Comparison of ENCODE assay signal across 19 cellular contexts in the genomic region with DNA sequence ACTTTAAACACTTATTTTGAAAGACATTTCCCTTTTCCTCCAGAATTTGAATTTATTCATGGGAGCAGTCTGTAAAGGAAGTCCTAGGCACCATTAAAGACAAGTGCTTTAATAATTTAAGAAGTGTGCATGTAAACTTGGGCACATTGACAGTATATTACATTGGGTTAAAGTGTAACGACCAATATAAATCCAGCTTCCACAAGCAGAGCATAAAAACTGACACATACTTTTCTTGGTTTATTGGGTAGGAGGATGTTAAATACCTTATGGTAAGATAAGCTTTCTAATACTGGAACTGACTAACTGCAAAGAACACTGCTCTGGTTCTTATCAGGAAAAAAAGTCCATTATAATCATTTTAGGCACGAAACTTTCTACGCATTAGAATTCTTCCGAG. TPM values are rescaled to one million over a fixed set of nuclear protein-coding genes. Genes with fewer than 3 reads are reported as not detected.
DNase-seq lines count a peak whose midpoint lies in the region; ATAC-seq and TF ChIP-seq lines count a peak whose summit lies in the region.
"Had no signal": no experiment of that assay in that cellular context is flagged by ENCODE, and none has a peak within 500 bp of the region (broad histone marks: within the 10 kb centered on the region; RNA-seq: fewer than 3 reads in every experiment).

No MANE protein-coding gene starts in this region.

- no peak for TF ChIP-seq EP300 in suprapubic skin (IDR thresholded peaks at IDR 0.05)

- H3K36me3 Mint-ChIP-seq in endothelial cell (ENCODE audit: low read depth, unreplicated experiment): no peaks in the 10 kb centered on the region
- H3K36me3 Mint-ChIP-seq: activated naive CD4-positive, alpha-beta T cell treated with anti-CD3 and anti-CD28 coated beads, Interleukin-2, amount 50 U/mL, for 24 hours; naive B cell; stimulated activated memory B cell treated with anti-CD40 and anti-IgM and Interleukin-4, amounts not matched to agents 10 μg/mL and 1 μg/mL and 100 μg/mL, for 72 hours had no signal

- no peak overlapping the region for H3K9ac ChIP-seq in PC-3 (ENCODE audit: low read length)
- H3K9ac ChIP-seq: SK-N-SH had no signal

- TF ChIP-seq CTCF in PC-3 (conservative IDR thresholded peaks at IDR 0.05; ENCODE audit: low read depth, low read length): no peak
- TF ChIP-seq CTCF in endothelial cell (IDR thresholded peaks at IDR 0.05; ENCODE audit: unreplicated experiment): no peak
- no peak for TF ChIP-seq CTCF in suprapubic skin (IDR thresholded peaks at IDR 0.05)

- H3K4me3 ChIP-seq in PC-3 (ENCODE audit: low read length) (no peak overlapping the region), muscle layer of duodenum (ENCODE audit: low read depth in 1 of 2, low read length in 2 of 2) (peak overlapping the region in 1 of 2 donors; percentile 62), suprapubic skin (peak overlapping the region; percentile 65)

- peaks cover 38% of the 10 kb centered on the region for H3K27me3 ChIP-seq in PC-3 (ENCODE audit: low read length)
- H3K27me3 ChIP-seq in muscle layer of duodenum (ENCODE audit: low read depth, low read length): no peaks in the 10 kb centered on the region
- H3K27me3 ChIP-seq in suprapubic skin: peaks cover 3% of the 10 kb centered on the region

- no peak for TF ChIP-seq POLR2A in suprapubic skin (IDR thresholded peaks at IDR 0.05)

- H3K9me3 Mint-ChIP-seq in endothelial cell (ENCODE audit: unreplicated experiment): no peaks in the 10 kb centered on the region
- H3K9me3 Mint-ChIP-seq: activated B cell treated with CpG ODN at 0.5 μM for 24 hours; activated naive CD4-positive, alpha-beta T cell treated with anti-CD3 and anti-CD28 coated beads, Interleukin-2, amount 50 U/mL, for 24 hours; activated T-cell treated with anti-CD3 and anti-CD28 coated beads, Interleukin-2, amount 50 U/mL, for 4 hours; dendritic cell treated with granulocyte-macrophage colony-stimulating factor and Interleukin-4, amounts not matched to agents 40 ng/mL and 50 ng/mL, for 4 days; naive B cell; stimulated activated memory B cell treated with anti-CD40 and anti-IgM and Interleukin-4, amounts not matched to agents 10 μg/mL and 1 μg/mL and 100 μg/mL, for 72 hours; T-helper 2 cell treated with Interferon-gamma antibody and Interleukin-4, amounts not matched to agents 5 μg/mL and 100 μg/mL, for 36 hours had no signal

- no peak overlapping the region for H2AFZ ChIP-seq in PC-3 (ENCODE audit: low read length)

- POLR2A ChIA-PET in PC-3 (lab: Charles Lee; ENCODE audit: unreplicated experiment): interaction anchor here (0.5 kb wide), 1 partner anchor 285 kb away, joined by 14 read pairs; no protein-coding TSS in a partner anchor

- H3K4me2 ChIP-seq in PC-3 (ENCODE audit: low read length): peak overlapping the region; percentile 94

- H3K9me3 ChIP-seq in PC-3 (ENCODE audit: low read length) (no peaks in the 10 kb centered on the region), muscle layer of duodenum (ENCODE audit: control insufficient read depth in 1 of 2, low read length in 2 of 2) (no peaks in the 10 kb centered on the region), suprapubic skin (no peaks in the 10 kb centered on the region)
- H3K9me3 ChIP-seq: SK-N-SH had no signal

- no peaks in the 10 kb centered on the region for H3K9me2 ChIP-seq in PC-3 (replicated peaks; ENCODE audit: low read length)
- H3K9me2 ChIP-seq: SK-N-SH had no signal

- WGBS in suprapubic skin: 73% methylated on average over 4 of the region's 4 CpGs

- H3K4me3 Mint-ChIP-seq in endothelial cell (ENCODE audit: unreplicated experiment): peak overlapping the region; percentile 87
- H3K4me3 Mint-ChIP-seq: activated B cell treated with CpG ODN at 0.5 μM for 24 hours; activated CD8-positive, alpha-beta T cell treated with anti-CD3 and anti-CD28 coated beads, Interleukin-2, amount 10 ng/mL, durations not matched to agents 7 days and 5 days; activated naive CD4-positive, alpha-beta T cell treated with anti-CD3 and anti-CD28 coated beads, Interleukin-2, amount 50 U/mL, for 24 hours; T-helper 2 cell treated with Interferon-gamma antibody and Interleukin-4, amounts not matched to agents 5 μg/mL and 100 μg/mL, for 36 hours had no signal

- H3F3A ChIP-seq in PC-3 (ENCODE audit: low read length, unreplicated experiment): no peaks in the 10 kb centered on the region

- ATAC-seq in PC-3 (no peak), GM18873 (IDR thresholded peaks at IDR 0.05; ENCODE audit: low FRiP score, unreplicated experiment) (no peak), HG03159 (IDR thresholded peaks at IDR 0.05; ENCODE audit: unreplicated experiment) (no peak)
- ATAC-seq: activated CD8-positive, alpha-beta T cell treated with anti-CD3 and anti-CD28 coated beads, Interleukin-2, amount 10 ng/mL, durations not matched to agents 7 days and 5 days; stimulated activated memory B cell treated with anti-CD40 and anti-IgM and Interleukin-4, amounts not matched to agents 10 μg/mL and 1 μg/mL and 100 μg/mL, for 72 hours had no signal

- H3K27ac ChIP-seq in PC-3 (ENCODE audit: low read length) (no peak overlapping the region), muscle layer of duodenum (ENCODE audit: low read length) (peak overlapping the region; percentile 51), suprapubic skin (no peak overlapping the region)

- H4K20me1 ChIP-seq in PC-3 (ENCODE audit: low read length): no peaks in the 10 kb centered on the region

- H3K4me1 ChIP-seq in PC-3 (ENCODE audit: insufficient read depth, low read length): no peaks in the 10 kb centered on the region
- peaks cover 4 to 5% of the 10 kb centered on the region in 2 donors for H3K4me1 ChIP-seq in muscle layer of duodenum (ENCODE audit: control insufficient read depth in 1 of 2, insufficient read depth in 2 of 2, low read length in 2 of 2)
- peaks cover 12% of the 10 kb centered on the region for H3K4me1 ChIP-seq in suprapubic skin

- no peak for DNase-seq in PC-3
- no peak for DNase-seq in endothelial cell (ENCODE audit: low spot score)
- no peak for DNase-seq in suprapubic skin (ENCODE audit: low spot score in 2 of 2)
- DNase-seq in activated effector memory CD4-positive, alpha-beta T cell treated with Interleukin-2 at 50 U/mL for 16 hours: no peak
- DNase-seq: activated B cell treated with CpG ODN at 0.5 μM for 24 hours; activated CD8-positive, alpha-beta T cell treated with anti-CD3 and anti-CD28 coated beads, Interleukin-2, amount 10 ng/mL, durations not matched to agents 7 days and 5 days; activated T-cell treated with anti-CD3 and anti-CD28 coated beads, Interleukin-2, amount 50 U/mL, for 4 hours; AML-193; DND-41; erythroblast; naive B cell had no signal

- peaks cover 11% of the 10 kb centered on the region for H3K4me1 Mint-ChIP-seq in endothelial cell (ENCODE audit: unreplicated experiment)
- H3K4me1 Mint-ChIP-seq: stimulated activated memory B cell treated with anti-CD40 and anti-IgM and Interleukin-4, amounts not matched to agents 10 μg/mL and 1 μg/mL and 100 μg/mL, for 72 hours had no signal

- intact Hi-C loops in PC-3 (cut with micrococcal nuclease): no loop called here

- no peak overlapping the region for H3K27ac Mint-ChIP-seq in endothelial cell (ENCODE audit: unreplicated experiment)
- H3K27ac Mint-ChIP-seq: activated B cell treated with CpG ODN at 0.5 μM for 24 hours; activated CD8-positive, alpha-beta T cell treated with anti-CD3 and anti-CD28 coated beads, Interleukin-2, amount 10 ng/mL, durations not matched to agents 7 days and 5 days; activated naive CD4-positive, alpha-beta T cell treated with anti-CD3 and anti-CD28 coated beads, Interleukin-2, amount 50 U/mL, for 24 hours; naive B cell; stimulated activated memory B cell treated with anti-CD40 and anti-IgM and Interleukin-4, amounts not matched to agents 10 μg/mL and 1 μg/mL and 100 μg/mL, for 72 hours; T-helper 2 cell treated with Interferon-gamma antibody and Interleukin-4, amounts not matched to agents 5 μg/mL and 100 μg/mL, for 36 hours had no signal

- H3K79me2 ChIP-seq in PC-3 (ENCODE audit: low read length): no peaks in the 10 kb centered on the region

- peaks cover 15% of the 10 kb centered on the region for H3K27me3 Mint-ChIP-seq in endothelial cell (ENCODE audit: unreplicated experiment)

- no peaks in the 10 kb centered on the region for H3K36me3 ChIP-seq in PC-3 (ENCODE audit: low read depth, low read length)
- H3K36me3 ChIP-seq in muscle layer of duodenum (ENCODE audit: control insufficient read depth in 1 of 2, insufficient read depth in 2 of 2, low read length in 2 of 2): no peaks in the 10 kb centered on the region
- H3K36me3 ChIP-seq in suprapubic skin: no peaks in the 10 kb centered on the region

- BruUV-seq in PC-3 (replicated peaks; lab: Mats Ljungman, UMichigan): no TSS peak

- CTCF ChIA-PET in PC-3 (lab: Charles Lee): no interaction called here

RNA-seq across cellular contexts. Expression of gene ENTREP1, which starts 1.1 kb away (rescaled TPM):
- total RNA-seq in PC-3 (2014; rRNA removed) (0.36 and 0.46 TPM in 2 replicates), endothelial cell (ENCODE audit: unreplicated experiment) (11.8 TPM), suprapubic skin (10 to 100 TPM in 3 of 4 donors, 1 to 10 TPM in 1; 8.6 to 49.2 (median 17.8) TPM)
- total RNA-seq: activated B cell treated with CpG ODN at 0.5 μM for 24 hours; activated CD8-positive, alpha-beta T cell treated with anti-CD3 and anti-CD28 coated beads, Interleukin-2, amount 10 ng/mL, durations not matched to agents 7 days and 5 days had no signal
